ENCODE assay signal across 13 cellular contexts in genomic region chr15:96046620-96047240, GRCh38.
DNase-seq lines count a peak whose midpoint lies in the region; TF ChIP-seq lines count a peak whose summit lies in the region.
"Had no signal": no experiment of that assay in that cellular context is flagged by ENCODE, and none has a peak within 500 bp of the region (broad histone marks: within the 10 kb centered on the region; RNA-seq: fewer than 3 reads in every experiment).

No MANE protein-coding gene starts in this region.

- peaks cover 13 to 25% (median 24%) of the 10 kb centered on the region in 3 donors for H3K27me3 Mint-ChIP-seq in immature natural killer cell (ENCODE audit: low read depth in 3 of 3)

- H3K9ac ChIP-seq in fibroblast of lung (ENCODE audit: insufficient read depth, low read length) = no peak overlapping the region

- no peak for TF ChIP-seq CTCF in fibroblast of lung (conservative IDR thresholded peaks at IDR 0.05 in 1 of 2, IDR thresholded peaks at IDR 0.05 in 1 of 2; ENCODE audit: low read depth in 1 of 2, low read length in 2 of 2)

- peak overlapping the region; percentile 76 for H3K27ac ChIP-seq in fibroblast of lung (ENCODE audit: insufficient read depth, low read length)
- H3K27ac ChIP-seq: HL-60, psoas muscle had no signal

- peak; percentile 48 for DNase-seq in EH (ENCODE audit: low read depth)
- peak; percentile 75 for DNase-seq in MV-4-11 (lab: John Stamatoyannopoulos, UW)
- DNase-seq in fibroblast of lung (ENCODE audit: low read depth in 2 of 2) = peak in 1 of 2 donors; percentile 69
- peak; percentile 44 for DNase-seq in skeletal muscle cell (ENCODE audit: low read depth)
- DNase-seq in immature natural killer cell = no peak
- no peak for DNase-seq in NCI-H748 treated with DMSO at 0.1 percent for 48 hours (lab: John Stamatoyannopoulos, UW)
- DNase-seq in glomerular visceral epithelial cell (ENCODE audit: extremely low spot score) = no peak
- DNase-seq: activated CD4-positive, alpha-beta T cell treated with anti-CD3 and anti-CD28 coated beads, Interleukin-2, amount 50 U/mL, for 1 hour; psoas muscle; stimulated activated naive CD8-positive, alpha-beta T cell treated with anti-CD3 and anti-CD28 coated beads, Interleukin-15, Interleukin-2, amounts not matched to agents 100 U/mL and 50 U/mL, for 24 hours had no signal

- no peaks in the 10 kb centered on the region for H3K36me3 Mint-ChIP-seq in immature natural killer cell

- H3K4me3 ChIP-seq in fibroblast of lung (replicated peaks in 1 of 4; ENCODE audit: control extremely low read depth in 1 of 4, insufficient read depth in 1 of 4, low read depth in 3 of 4, low read length in 4 of 4) (peak overlapping the region in 2 of 4 experiments; percentile 38 to 40), skeletal muscle cell (ENCODE audit: low read depth, low read length) (peak overlapping the region; percentile 21)
- H3K4me3 ChIP-seq: cardiac muscle cell, psoas muscle had no signal

- H3K36me3 ChIP-seq in fibroblast of lung (ENCODE audit: control insufficient read depth, insufficient read depth, low read length) = no peaks in the 10 kb centered on the region
- H3K36me3 ChIP-seq: cardiac muscle cell had no signal

- peaks cover 10 to 14% of the 10 kb centered on the region in 2 donors for H3K4me1 Mint-ChIP-seq in immature natural killer cell

- H3K4me1 ChIP-seq in fibroblast of lung (ENCODE audit: control insufficient read depth, extremely low read depth, insufficient read depth, low read length) = peaks cover 8% of the 10 kb centered on the region

- H3K9me3 ChIP-seq in fibroblast of lung (ENCODE audit: control insufficient read depth, insufficient read depth, low read depth, low read length) = no peaks in the 10 kb centered on the region
- H3K9me3 ChIP-seq: psoas muscle had no signal

- H3K4me2 ChIP-seq in fibroblast of lung (ENCODE audit: extremely low read depth, insufficient read depth, low read length) = peak overlapping the region; percentile 79

- peaks cover 0 to 3% (median 0%) of the 10 kb centered on the region in 6 donors for H3K9me3 Mint-ChIP-seq in immature natural killer cell

- no peak overlapping the region for H3K27ac Mint-ChIP-seq in immature natural killer cell
- H3K27ac Mint-ChIP-seq: T-helper 1 cell treated with Interleukin-12 subunit alpha and Interleukin-12 subunit beta and Interleukin-4 antibody, amounts not matched to agents 30 μg/mL and 1 μg/mL, for 36 hours had no signal

- H4K20me1 ChIP-seq in fibroblast of lung (ENCODE audit: control insufficient read depth, extremely low read depth, insufficient read depth, low read length) = no peaks in the 10 kb centered on the region

- no peak overlapping the region for H3K4me3 Mint-ChIP-seq in immature natural killer cell
- H3K4me3 Mint-ChIP-seq: T-helper 1 cell treated with Interleukin-12 subunit alpha and Interleukin-12 subunit beta and Interleukin-4 antibody, amounts not matched to agents 30 μg/mL and 1 μg/mL, for 36 hours had no signal

- no peaks in the 10 kb centered on the region for H3K79me2 ChIP-seq in fibroblast of lung (ENCODE audit: control insufficient read depth, insufficient read depth, low read length)

- H3K27me3 ChIP-seq in fibroblast of lung (ENCODE audit: control insufficient read depth, insufficient read depth, low read length) = no peaks in the 10 kb centered on the region
- H3K27me3 ChIP-seq: cardiac muscle cell had no signal

- no peak overlapping the region for H2AFZ ChIP-seq in fibroblast of lung (ENCODE audit: low read length)

Comparison
In these comparisons a context has a peak if more than half of its experiments do, and no peak if none do; other contexts are left out.
1. DNase-seq: peak in EH (single experiment), MV-4-11 (single experiment) and skeletal muscle cell (single experiment); none in immature natural killer cell (0 of 3), NCI-H748 treated with DMSO at 0.1 percent for 48 hours (single experiment) and glomerular visceral epithelial cell (single experiment).